ENCODE assay signal across 1 cellular context in genomic region chrX:74343970-74344622, GRCh38.
TF ChIP-seq lines count a peak whose summit lies in the region.

No MANE protein-coding gene starts in this region.

TF ChIP-seq in H1, 55 proteins besides CTCF, POLR2A, EP300 and RAD21:
- TF ChIP-seq TAF7 (optimal IDR thresholded peaks at IDR 0.05; ENCODE audit: borderline replicate concordance, low read depth, low read length) (peak; percentile 35), RFX5 (IDR thresholded peaks at IDR 0.05; ENCODE audit: borderline replicate concordance, low read depth, low read length) (no peak)
